8 cellular contexts compared by ENCODE assay signal in the genomic region with DNA sequence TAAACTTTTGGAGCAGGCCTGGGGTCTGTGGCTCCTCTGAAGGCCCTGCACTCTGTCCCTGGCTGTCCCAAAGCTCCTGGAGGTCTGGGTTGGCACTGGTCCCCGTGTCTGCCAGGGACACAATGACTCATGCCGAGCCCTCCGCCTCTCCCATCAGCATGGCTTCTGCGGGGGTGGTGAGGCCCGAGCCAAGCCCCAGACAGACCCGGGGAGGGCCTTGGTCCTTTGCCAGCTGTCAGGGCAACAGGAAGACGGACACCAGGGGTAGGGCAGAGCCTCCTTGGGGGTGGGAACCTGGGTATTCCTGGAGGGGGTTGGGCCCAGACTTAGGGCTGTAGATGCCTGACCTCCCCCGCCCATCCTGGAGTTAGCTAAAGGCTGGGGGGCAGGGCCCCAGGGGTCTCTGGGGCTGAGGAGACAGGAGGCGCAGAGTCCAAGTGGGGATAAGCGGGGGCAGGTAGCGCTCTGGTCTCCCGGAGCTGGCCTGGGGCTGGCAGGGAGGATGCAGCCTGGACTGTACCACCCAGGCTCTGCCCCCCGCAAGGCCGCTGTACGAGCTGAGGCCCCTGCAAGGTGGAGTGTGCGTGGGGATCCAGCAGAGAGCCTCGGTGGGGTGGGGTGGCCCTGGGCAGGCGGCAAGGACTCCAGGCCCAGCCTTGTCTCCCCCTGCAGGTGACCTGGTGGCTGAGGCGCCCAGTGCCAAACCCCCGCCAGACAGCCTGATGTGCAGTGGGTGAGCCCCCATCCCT. TPM values are rescaled to one million over a fixed set of nuclear protein-coding genes. Genes with fewer than 3 reads are reported as not detected.
DNase-seq lines count a peak whose midpoint lies in the region; ATAC-seq and TF ChIP-seq lines count a peak whose summit lies in the region.

No MANE protein-coding gene starts in this region.

- no peaks in the 10 kb centered on the region for H4K20me1 ChIP-seq in SK-N-SH (ENCODE audit: insufficient read depth)

- H3K27me3 ChIP-seq in SK-N-SH (ENCODE audit: insufficient read depth) (no peaks in the 10 kb centered on the region), psoas muscle (ENCODE audit: insufficient read depth in 3 of 3, low read length in 2 of 3) (no peaks in the 10 kb centered on the region)

- CTCF ChIA-PET in SK-N-SH (lab: Yijun Ruan, JAX): interaction anchor here (0.8 to 3.6 kb wide), 11 partner anchors 8 to 84 kb away, joined by 3 to 23 read pairs (median 4); no protein-coding TSS in a partner anchor
- CTCF ChIA-PET in activated CD4-positive, alpha-beta memory T cell treated with anti-CD3 and anti-CD28 coated beads for 36 hours (lab: Charles Lee): no interaction called here

- H3K4me3 ChIP-seq in SK-N-SH (ENCODE audit: low read depth in 2 of 2, low read length in 1 of 2) (no peak overlapping the region), psoas muscle (no peak overlapping the region)

- no peak overlapping the region for H3K27ac Mint-ChIP-seq in activated CD4-positive, alpha-beta memory T cell treated with anti-CD3 and anti-CD28 coated beads for 36 hours

- H3K27ac ChIP-seq in SK-N-SH (ENCODE audit: low read depth in 2 of 2, low read length in 1 of 2): peak overlapping the region; percentile 59 to 88; a peak in 3 of 4 replicates
- H3K27ac ChIP-seq in psoas muscle: peak overlapping the region; percentile 27

- no peak overlapping the region; the same call in 1 of the 2 replicates for H3K9ac ChIP-seq in SK-N-SH

- H3K9me3 Mint-ChIP-seq in activated CD4-positive, alpha-beta memory T cell treated with anti-CD3 and anti-CD28 coated beads for 36 hours: no peaks in the 10 kb centered on the region

- TF ChIP-seq CTCF in SK-N-SH (IDR thresholded peaks at IDR 0.05) (peak; percentile 22), psoas muscle (IDR thresholded peaks at IDR 0.05) (no peak), GM20000 (IDR thresholded peaks at IDR 0.05; ENCODE audit: extremely low read depth, missing control alignments) (no peak)

- DNase-seq in GM03348 (ENCODE audit: low spot score): peak; percentile 91
- DNase-seq in SK-N-SH: peak; percentile 98
- DNase-seq in fibroblast of the conjunctiva (ENCODE audit: low read depth): peak; percentile 75
- peak; percentile 79 to 88 for DNase-seq in psoas muscle
- DNase-seq in activated CD4-positive, alpha-beta memory T cell treated with anti-CD3 and anti-CD28 coated beads for 36 hours: no peak
- DNase-seq in GM20000 (ENCODE audit: low spot score): no peak

- 49% methylated on average over 11 of the region's 20 CpGs for WGBS in SK-N-SH (ENCODE audit: low lambda C conversion rate)
- 61 to 68% (median 66%) methylated on average over 18 to 20 of the region's 20 CpGs for WGBS in psoas muscle, 3 donors

- POLR2A ChIA-PET in SK-N-SH (lab: Yijun Ruan, JAX): interaction anchor here (1.1 to 1.4 kb wide), 2 partner anchors 18 to 76 kb away, joined by 3 read pairs; no protein-coding TSS in a partner anchor
- POLR2A ChIA-PET in activated CD4-positive, alpha-beta memory T cell treated with anti-CD3 and anti-CD28 coated beads for 36 hours (lab: Charles Lee): interaction anchor here (0.6 to 0.7 kb wide), 2 partner anchors 10 to 17 kb away, joined by 3 to 4 read pairs; no protein-coding TSS in a partner anchor

- 0 out of 4 replicates have a peak, but pooled peaks of 1 of the 2 experiments have one; percentile 8 for TF ChIP-seq EP300 in SK-N-SH (IDR thresholded peaks at IDR 0.05; ENCODE audit: borderline replicate concordance in 1 of 2, low read depth in 1 of 2, low read length in 1 of 2)

- H3K9me3 ChIP-seq in SK-N-SH (no peaks in the 10 kb centered on the region), psoas muscle (no peaks in the 10 kb centered on the region)

- H3F3A ChIP-seq in SK-N-SH (replicated peaks; ENCODE audit: insufficient read depth): no peaks in the 10 kb centered on the region

- TF ChIP-seq RAD21 in SK-N-SH (IDR thresholded peaks at IDR 0.05; ENCODE audit: low read length): peak; percentile 45

- no peaks in the 10 kb centered on the region for H3K4me1 Mint-ChIP-seq in activated CD4-positive, alpha-beta memory T cell treated with anti-CD3 and anti-CD28 coated beads for 36 hours (ENCODE audit: low read depth)

- peaks cover 9 to 27% of the 10 kb centered on the region in 2 experiments; a peak in 2 of 4 replicates for H3K4me1 ChIP-seq in SK-N-SH (ENCODE audit: control insufficient read depth in 1 of 2, insufficient read depth in 2 of 2, low read depth in 1 of 2, low read length in 1 of 2)
- H3K4me1 ChIP-seq in psoas muscle: peaks cover 9% of the 10 kb centered on the region

- H3K36me3 Mint-ChIP-seq in activated CD4-positive, alpha-beta memory T cell treated with anti-CD3 and anti-CD28 coated beads for 36 hours: peaks cover 2% of the 10 kb centered on the region

- H3K4me3 Mint-ChIP-seq in activated CD4-positive, alpha-beta memory T cell treated with anti-CD3 and anti-CD28 coated beads for 36 hours: no peak overlapping the region

- ATAC-seq in psoas muscle: peak; percentile 51 to 65 (median 56)
- ATAC-seq in HG03135 (IDR thresholded peaks at IDR 0.05; ENCODE audit: unreplicated experiment): no peak
- no peak for ATAC-seq in HG03460 (IDR thresholded peaks at IDR 0.05; ENCODE audit: unreplicated experiment)

- H2AFZ ChIP-seq in SK-N-SH (ENCODE audit: low read depth): no peak overlapping the region

- no peaks in the 10 kb centered on the region for H3K9me2 ChIP-seq in SK-N-SH

- peak overlapping the region; percentile 76 for H3K4me2 ChIP-seq in SK-N-SH

- peaks cover 4 to 60% of the 10 kb centered on the region in 2 experiments for H3K36me3 ChIP-seq in SK-N-SH (replicated peaks in 1 of 2; ENCODE audit: control insufficient read depth in 1 of 2, insufficient read depth in 2 of 2, low read length in 1 of 2)
- peaks cover 0 to 94% of the 10 kb centered on the region in 2 donors for H3K36me3 ChIP-seq in psoas muscle (ENCODE audit: insufficient read depth in 1 of 2, low read depth in 1 of 2)

- intact Hi-C loops in psoas muscle (cut with DNase I): no loop called here
- intact Hi-C loops in activated CD4-positive, alpha-beta memory T cell treated with anti-CD3 and anti-CD28 coated beads for 36 hours (cut with micrococcal nuclease): no loop called here

- no peaks in the 10 kb centered on the region for H3K27me3 Mint-ChIP-seq in activated CD4-positive, alpha-beta memory T cell treated with anti-CD3 and anti-CD28 coated beads for 36 hours

- 0 out of 2 replicates have a peak, but pooled peaks cover 4% of the 10 kb centered on the region for H3K79me2 ChIP-seq in SK-N-SH (ENCODE audit: insufficient read depth)

TF ChIP-seq in SK-N-SH, 30 proteins besides CTCF, POLR2A, EP300 and RAD21 (continues in another document):
- TF ChIP-seq, protein P1, sequence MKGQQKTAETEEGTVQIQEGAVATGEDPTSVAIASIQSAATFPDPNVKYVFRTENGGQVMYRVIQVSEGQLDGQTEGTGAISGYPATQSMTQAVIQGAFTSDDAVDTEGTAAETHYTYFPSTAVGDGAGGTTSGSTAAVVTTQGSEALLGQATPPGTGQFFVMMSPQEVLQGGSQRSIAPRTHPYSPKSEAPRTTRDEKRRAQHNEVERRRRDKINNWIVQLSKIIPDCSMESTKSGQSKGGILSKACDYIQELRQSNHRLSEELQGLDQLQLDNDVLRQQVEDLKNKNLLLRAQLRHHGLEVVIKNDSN (IDR thresholded peaks at IDR 0.05; ENCODE audit: borderline replicate concordance, low read depth): no peak
- no peak for TF ChIP-seq ELF1 (IDR thresholded peaks at IDR 0.05)
- no peak for TF ChIP-seq FOXM1 (IDR thresholded peaks at IDR 0.05; ENCODE audit: low read depth)
- TF ChIP-seq, protein P2, sequence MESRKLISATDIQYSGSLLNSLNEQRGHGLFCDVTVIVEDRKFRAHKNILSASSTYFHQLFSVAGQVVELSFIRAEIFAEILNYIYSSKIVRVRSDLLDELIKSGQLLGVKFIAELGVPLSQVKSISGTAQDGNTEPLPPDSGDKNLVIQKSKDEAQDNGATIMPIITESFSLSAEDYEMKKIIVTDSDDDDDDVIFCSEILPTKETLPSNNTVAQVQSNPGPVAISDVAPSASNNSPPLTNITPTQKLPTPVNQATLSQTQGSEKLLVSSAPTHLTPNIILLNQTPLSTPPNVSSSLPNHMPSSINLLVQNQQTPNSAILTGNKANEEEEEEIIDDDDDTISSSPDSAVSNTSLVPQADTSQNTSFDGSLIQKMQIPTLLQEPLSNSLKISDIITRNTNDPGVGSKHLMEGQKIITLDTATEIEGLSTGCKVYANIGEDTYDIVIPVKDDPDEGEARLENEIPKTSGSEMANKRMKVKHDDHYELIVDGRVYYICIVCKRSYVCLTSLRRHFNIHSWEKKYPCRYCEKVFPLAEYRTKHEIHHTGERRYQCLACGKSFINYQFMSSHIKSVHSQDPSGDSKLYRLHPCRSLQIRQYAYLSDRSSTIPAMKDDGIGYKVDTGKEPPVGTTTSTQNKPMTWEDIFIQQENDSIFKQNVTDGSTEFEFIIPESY (IDR thresholded peaks at IDR 0.05; ENCODE audit: borderline replicate concordance, low read depth): no peak
- peak; percentile 32; the same call in 1 of the 2 replicates for TF ChIP-seq POLR2AphosphoS5 (IDR thresholded peaks at IDR 0.05; ENCODE audit: low read depth, low read length)
- TF ChIP-seq SIN3A (IDR thresholded peaks at IDR 0.05; ENCODE audit: borderline replicate concordance, low read depth, low read length): no peak; the same call in 1 of the 2 replicates
- TF ChIP-seq MXI1 (IDR thresholded peaks at IDR 0.05; ENCODE audit: low read depth, low read length): peak; percentile 95
- no peak for TF ChIP-seq EZH2phosphoT487 (IDR thresholded peaks at IDR 0.05; ENCODE audit: borderline replicate concordance, low read depth)
- no peak for TF ChIP-seq NRF1 (IDR thresholded peaks at IDR 0.05; ENCODE audit: low read depth, low read length)

RNA-seq across cellular contexts. Expression of gene PUS1, which starts 16.4 kb away (rescaled TPM):
- polyA plus RNA-seq in SK-N-SH (2012; rRNA removed) (52.1 and 53.1 TPM in 2 replicates), psoas muscle (10 to 100 TPM; 17.5 to 46.8 (median 20.1) TPM)
- polyA plus RNA-seq in SK-N-SH (2012; cell fraction: cytosol; rRNA removed): 25.7 and 36.2 TPM in 2 replicates
- polyA plus RNA-seq in SK-N-SH (2012; cell fraction: nucleus; rRNA removed): 101 and 115 TPM in 2 replicates
- total RNA-seq in psoas muscle: 10 to 100 TPM; 11.7 to 21.4 (median 18.7) TPM
- 10 to 100 TPM; 48.6 to 53.9 TPM for total RNA-seq in activated CD4-positive, alpha-beta memory T cell treated with anti-CD3 and anti-CD28 coated beads for 36 hours

RNA-seq across cellular contexts. Expression of gene ULK1, which starts 18.3 kb away (rescaled TPM):
- polyA plus RNA-seq in SK-N-SH (2012; rRNA removed) (6.0 and 10.7 TPM in 2 replicates), psoas muscle (10 to 100 TPM in 2 of 3 donors, 1 to 10 TPM in 1; 4.1 to 47.1 (median 25.7) TPM)
- 4.0 and 5.9 TPM in 2 replicates for polyA plus RNA-seq in SK-N-SH (2012; cell fraction: cytosol; rRNA removed)
- polyA plus RNA-seq in SK-N-SH (2012; cell fraction: nucleus; rRNA removed): 56.6 and 64.4 TPM in 2 replicates
- 10 to 100 TPM; 58.0 to 90.4 (median 68.0) TPM for total RNA-seq in psoas muscle
- total RNA-seq in activated CD4-positive, alpha-beta memory T cell treated with anti-CD3 and anti-CD28 coated beads for 36 hours: 10 to 100 TPM; 13.8 to 17.8 TPM

RNA-seq across cellular contexts. Expression of gene EP400, which starts 37.0 kb away (rescaled TPM):
- polyA plus RNA-seq in SK-N-SH (2012; rRNA removed) (5.4 and 7.0 TPM in 2 replicates), psoas muscle (10 to 100 TPM in 1 of 3 donors, 1 to 10 TPM in 2; 8.0 to 11.8 (median 9.4) TPM)
- 8.4 and 9.4 TPM in 2 replicates for polyA plus RNA-seq in SK-N-SH (2012; cell fraction: cytosol; rRNA removed)
- polyA plus RNA-seq in SK-N-SH (2012; cell fraction: nucleus; rRNA removed): 33.1 and 41.9 TPM in 2 replicates
- total RNA-seq in psoas muscle: 10 to 100 TPM; 18.4 to 24.5 (median 22.9) TPM
- total RNA-seq in activated CD4-positive, alpha-beta memory T cell treated with anti-CD3 and anti-CD28 coated beads for 36 hours: 10 to 100 TPM; 39.9 to 45.5 TPM

Comparison
In these comparisons a context has a peak if more than half of its experiments do, and no peak if none do; other contexts are left out.
1. DNase-seq: peak in GM03348 (single experiment), SK-N-SH (single experiment), fibroblast of the conjunctiva (single experiment) and psoas muscle (2 of 2); none in activated CD4-positive, alpha-beta memory T cell treated with anti-CD3 and anti-CD28 coated beads for 36 hours (single experiment) and GM20000 (single experiment).
2. ATAC-seq: peak in psoas muscle (4 of 4); none in HG03135 (single experiment) and HG03460 (single experiment).